14 cellular contexts compared by ENCODE assay signal in the genomic region with DNA sequence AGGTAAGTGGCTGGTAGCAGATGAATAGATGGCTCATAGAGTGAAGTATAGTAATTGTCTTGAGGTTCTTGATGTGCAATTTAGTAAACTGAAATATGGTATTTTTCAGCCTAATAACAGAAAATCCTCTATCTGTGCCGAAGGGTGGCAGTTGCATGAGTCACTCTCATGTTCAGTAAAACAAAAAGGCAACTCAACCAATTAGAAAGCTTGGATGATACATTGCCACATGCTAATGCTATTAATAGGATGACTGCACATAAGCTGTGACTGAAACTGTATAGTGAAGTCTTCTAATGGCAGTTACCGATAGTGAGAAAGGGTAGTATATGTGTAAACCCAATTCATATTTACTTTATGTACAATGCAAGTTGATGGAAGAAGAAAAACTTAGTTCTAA.
DNase-seq lines count a peak whose midpoint lies in the region; ATAC-seq and FAIRE-seq lines count a peak whose summit lies in the region.
"Had no signal": no experiment of that assay in that cellular context is flagged by ENCODE, and none has a peak within 500 bp of the region (broad histone marks: within the 10 kb centered on the region; RNA-seq: fewer than 3 reads in every experiment).

No MANE protein-coding gene starts in this region.

- peak; percentile 44 for FAIRE-seq in GM19239 (lab: Jason Lieb, UNC)
- FAIRE-seq: astrocyte, HTR-8/SVneo had no signal

- DNase-seq in GM19239 (ENCODE audit: insufficient read length, low spot score) (no peak), NCI-H1694 (lab: John Stamatoyannopoulos, UW) (peak; percentile 26), putamen (ENCODE audit: low spot score) (peak; percentile 71), Kasumi-1 (lab: John Stamatoyannopoulos, UW) (no peak), NCI-H69 (lab: John Stamatoyannopoulos, UW) (no peak), COLO668 (lab: John Stamatoyannopoulos, UW; ENCODE audit: unreplicated experiment) (no peak)
- DNase-seq: activated CD4-positive, alpha-beta T cell treated with anti-CD3 and anti-CD28 coated beads for 4 hours; CD8-positive, alpha-beta T cell; effector memory CD8-positive, alpha-beta T cell; NCI-H187; SW 1271 had no signal

- ATAC-seq in HG02870 (IDR thresholded peaks at IDR 0.05; ENCODE audit: unreplicated experiment), result peak; percentile 42
- ATAC-seq: CD8-positive, alpha-beta T cell; effector memory CD8-positive, alpha-beta T cell had no signal

Comparison
In these comparisons a context has a peak if more than half of its experiments do, and no peak if none do; other contexts are left out.
1. DNase-seq: peak in NCI-H1694 (single experiment) and putamen (single experiment); none in GM19239 (single experiment), Kasumi-1 (0 of 2), NCI-H69 (single experiment) and COLO668 (single experiment).